ENCODE assay signal across 8 cellular contexts in genomic region chr3:187741403-187742350, GRCh38. TPM values are rescaled to one million over a fixed set of nuclear protein-coding genes. Genes with fewer than 3 reads are reported as not detected.
A peak's percentile ranks its signal among the peaks of the same experiment; 100 is the strongest.
DNase-seq lines count a peak whose midpoint lies in the region; FAIRE-seq and TF ChIP-seq lines count a peak whose summit lies in the region.

No MANE protein-coding gene starts in this region.

- peaks cover 0 to 12% of the 10 kb centered on the region in 2 experiments; a peak in 1 of 4 replicates for H3K79me2 ChIP-seq in H1 (ENCODE audit: control insufficient read depth in 1 of 2, insufficient read depth in 2 of 2, low read length in 2 of 2)

- H3K23ac ChIP-seq in H1 (ENCODE audit: insufficient read length), result no peak overlapping the region

- H3K4me1 Mint-ChIP-seq in mesothelial cell of epicardium, result peaks cover 60% of the 10 kb centered on the region

- TF ChIP-seq CTCF in H1 (IDR thresholded peaks at IDR 0.05; ENCODE audit: control extremely low read depth in 1 of 3, insufficient read depth in 1 of 3, low read depth in 1 of 3, low read length in 3 of 3), result peak; percentile 51 to 84 (median 66)
- TF ChIP-seq CTCF in mesothelial cell of epicardium (IDR thresholded peaks at IDR 0.05; ENCODE audit: unreplicated experiment), result peak; percentile 96

- peaks cover 0 to 13% (median 5%) of the 10 kb centered on the region in 4 experiments; a peak in 3 of 7 replicates for H3K27me3 ChIP-seq in H1 (replicated peaks in 1 of 4; ENCODE audit: control insufficient read depth in 3 of 4, extremely low read depth in 1 of 4, insufficient read depth in 3 of 4, low read length in 3 of 4)

- H4K91ac ChIP-seq in H1 (replicated peaks; ENCODE audit: insufficient read length, low read length), result no peak overlapping the region

- peaks cover 2% of the 10 kb centered on the region for H3K27me3 Mint-ChIP-seq in mesothelial cell of epicardium (ENCODE audit: low read depth)

- DNase-seq in ACHN (peak; percentile 75), H54 (ENCODE audit: insufficient read length, low spot score) (peak; percentile 53), NCI-H748 (lab: John Stamatoyannopoulos, UW; ENCODE audit: unreplicated experiment) (peak; percentile 52), H1 (ENCODE audit: low read depth in 1 of 2, low spot score in 2 of 2) (peak in 1 of 2 experiments; percentile 67), mesothelial cell of epicardium (ENCODE audit: low spot score in 2 of 2, unreplicated experiment in 2 of 2) (peak in 1 of 2 experiments; percentile 74), cortex of kidney (lab: John Stamatoyannopoulos, UW) (no peak)
- DNase-seq in activated CD8-positive, alpha-beta memory T cell treated with anti-CD3 and anti-CD28 coated beads for 24 hours, result peak; percentile 86
- peak; percentile 63 to 73 for DNase-seq in stimulated activated CD8-positive, alpha-beta memory T cell treated with anti-CD3 and anti-CD28 coated beads, Interleukin-2, amount 100 ng/mL, for 48 hours (ENCODE audit: low read depth in 2 of 2)

- no peak overlapping the region for H3K27ac ChIP-seq in H1 (ENCODE audit: low read depth, low read length)

- no peak overlapping the region for H3K56ac ChIP-seq in H1 (replicated peaks; ENCODE audit: insufficient read length, low read depth, low read length)

- no peaks in the 10 kb centered on the region for H3K79me1 ChIP-seq in H1 (ENCODE audit: low read depth, low read length)

- H3K4me3 Mint-ChIP-seq in mesothelial cell of epicardium, result peak overlapping the region; percentile 95

- H2BK15ac ChIP-seq in H1 (ENCODE audit: low read length), result 0 out of 2 replicates have a peak overlapping the region, but pooled peaks have one; percentile 81

- H4K8ac ChIP-seq in H1 (ENCODE audit: extremely low read depth, insufficient read depth, low read length), result no peak overlapping the region

- FAIRE-seq in H54 (lab: Jason Lieb, UNC) (peak; percentile 55), H1 (lab: Jason Lieb, UNC) (no peak)

- no peaks in the 10 kb centered on the region for H3K36me3 ChIP-seq in H1 (ENCODE audit: control insufficient read depth in 2 of 4, insufficient read depth in 4 of 4, low read length in 3 of 4)

- 3% methylated on average over 32 of the region's 35 CpGs; no CpG with 5 or more reads in 1 of the 2 experiments for WGBS in H1 (ENCODE audit: extremely low coverage in 1 of 2, insufficient coverage in 1 of 2, insufficient read length in 1 of 2, insufficient replicate concordance in 2 of 2, low coverage in 1 of 2, low lambda C conversion rate in 2 of 2, missing lambda C conversion rate in 1 of 2), 2 experiments

- peak overlapping the region; percentile 91 for H3K4ac ChIP-seq in H1 (replicated peaks; ENCODE audit: insufficient read length, low read depth, low read length)

- H2AFZ ChIP-seq in H1 (ENCODE audit: low read length), result peak overlapping the region; percentile 43; the same call in 1 of the 2 replicates

- no peaks in the 10 kb centered on the region for H3K9me3 ChIP-seq in H1 (ENCODE audit: insufficient read depth in 2 of 2, low read depth in 1 of 2, low read length in 1 of 2)

- H2AK5ac ChIP-seq in H1 (ENCODE audit: low read depth, low read length), result no peak overlapping the region

- H3K4me1 ChIP-seq in H1 (replicated peaks in 1 of 4; ENCODE audit: control insufficient read depth in 3 of 4, insufficient read depth in 4 of 4, low read length in 3 of 4), result peaks cover 0 to 16% (median 8%) of the 10 kb centered on the region in 4 experiments; a peak in 5 of 7 replicates

- CTCF ChIA-PET in H1 (lab: Charles Lee; ENCODE audit: partially characterized antibody), result interaction anchor here (0.5 to 6.4 kb wide), 75 partner anchors 8 to 1407 kb away, joined by 3 to 107 read pairs (median 5); partner anchors contain the start of gene LPP

- peak overlapping the region; percentile 94 for H3K27ac Mint-ChIP-seq in mesothelial cell of epicardium

- peak overlapping the region in 3 of 4 experiments; percentile 29 to 33 (median 32); a peak in 4 of 7 replicates for H3K9ac ChIP-seq in H1 (replicated peaks in 1 of 4; ENCODE audit: extremely low read depth in 1 of 4, low read depth in 3 of 4, low read length in 3 of 4)

- H4K20me1 ChIP-seq in H1 (replicated peaks in 1 of 2; ENCODE audit: control insufficient read depth in 1 of 2, insufficient read depth in 2 of 2, low read length in 2 of 2), result no peaks in the 10 kb centered on the region

- no peaks in the 10 kb centered on the region for H3K9me3 Mint-ChIP-seq in mesothelial cell of epicardium

- H2BK20ac ChIP-seq in H1 (ENCODE audit: low read length), result no peak overlapping the region

- H3K23me2 ChIP-seq in H1 (ENCODE audit: low read depth, low read length), result peaks cover 35% of the 10 kb centered on the region

- 0 out of 2 replicates have a peak overlapping the region, but pooled peaks have one; percentile 32 for H2BK5ac ChIP-seq in H1 (ENCODE audit: low read depth, low read length)

- peak overlapping the region; percentile 44 to 89 (median 83) for H3K4me3 ChIP-seq in H1 (ENCODE audit: extremely low read depth in 1 of 4, insufficient read depth in 2 of 4, low read depth in 3 of 4, low read length in 4 of 4)

- TF ChIP-seq RAD21 in H1 (IDR thresholded peaks at IDR 0.05 in 1 of 2, conservative IDR thresholded peaks at IDR 0.05 in 1 of 2; ENCODE audit: low read depth in 2 of 2, low read length in 2 of 2), result peak; percentile 87 to 91

- in situ Hi-C loops in ACHN (cut with HindIII; ENCODE audit: low pct_ligation_motif_present, low pct_unique_long_range_greater_than_20kb, low sequenced_read_pairs), result loop anchor here (5.0 kb wide), 1 partner anchor 1216 kb away; no protein-coding TSS in a partner anchor

- TF ChIP-seq POLR2A in H54 (IDR thresholded peaks at IDR 0.05; ENCODE audit: low read depth, low read length), result no peak
- TF ChIP-seq POLR2A in H1 (IDR thresholded peaks at IDR 0.05; ENCODE audit: control extremely low read depth in 1 of 2, low read depth in 2 of 2, low read length in 2 of 2), result peak in 1 of 2 experiments; percentile 60; a peak in 1 of 3 replicates

- no peak for TF ChIP-seq EP300 in H1 (IDR thresholded peaks at IDR 0.05; ENCODE audit: borderline replicate concordance in 1 of 2, low read depth in 2 of 2, low read length in 2 of 2)

- H3K4me2 ChIP-seq in H1 (ENCODE audit: insufficient read depth in 1 of 2, low read depth in 2 of 2, low read length in 2 of 2), result peak overlapping the region; percentile 90 to 94

- no peak overlapping the region for H2BK12ac ChIP-seq in H1 (ENCODE audit: low read depth, low read length)

- POLR2A ChIA-PET in H1 (lab: Charles Lee; ENCODE audit: partially characterized antibody), result interaction anchor here (1.0 to 3.3 kb wide), 4 partner anchors 9 to 1214 kb away, joined by 3 to 15 read pairs (median 8); partner anchors contain the start of gene LPP

- no peak overlapping the region for H2BK120ac ChIP-seq in H1 (replicated peaks; ENCODE audit: low read depth, low read length)

- no peak overlapping the region for H4K5ac ChIP-seq in H1 (ENCODE audit: insufficient read length, low read depth, low read length)

- H3K18ac ChIP-seq in H1 (ENCODE audit: extremely low read depth, low read length), result 0 out of 2 replicates have a peak overlapping the region, but pooled peaks have one; percentile 53

- H3K14ac ChIP-seq in H1 (ENCODE audit: insufficient read length), result no peak overlapping the region

- H3K36me3 Mint-ChIP-seq in mesothelial cell of epicardium, result no peaks in the 10 kb centered on the region

TF ChIP-seq in H1, 55 proteins besides CTCF, POLR2A, EP300 and RAD21 (continues in another document):
- TF ChIP-seq BRCA1 (IDR thresholded peaks at IDR 0.05; ENCODE audit: low read depth, low read length) (no peak), POU5F1 (IDR thresholded peaks at IDR 0.05; ENCODE audit: low read depth, low read length) (0 out of 2 replicates have a peak, but pooled peaks have one; percentile 27), FOSL1 (IDR thresholded peaks at IDR 0.05; ENCODE audit: insufficient read depth, low read depth, low read length) (no peak), KDM1A (IDR thresholded peaks at IDR 0.05; ENCODE audit: borderline replicate concordance, low read length) (no peak), PHF8 (conservative IDR thresholded peaks at IDR 0.05; ENCODE audit: low read depth, low read length) (no peak), YY1 (IDR thresholded peaks at IDR 0.05; ENCODE audit: low read depth, low read length) (0 out of 2 replicates have a peak, but pooled peaks have one; percentile 20), NRF1 (IDR thresholded peaks at IDR 0.05; ENCODE audit: low read depth, low read length) (no peak), GABPA (IDR thresholded peaks at IDR 0.05; ENCODE audit: borderline replicate concordance, insufficient read depth, low read length) (no peak), ATF3 (IDR thresholded peaks at IDR 0.05; ENCODE audit: insufficient read depth, low read depth, low read length) (no peak), RXRA (IDR thresholded peaks at IDR 0.05; ENCODE audit: insufficient read depth, low read depth, low read length) (no peak), SP4 (IDR thresholded peaks at IDR 0.05; ENCODE audit: low read length) (no peak)

RNA-seq across cellular contexts. Expression of gene BCL6, which starts 3.6 kb away (rescaled TPM):
- total RNA-seq in H1 (2021; fragmentation: NEBNext Ultra II Directional; extraction: Animal tissue kit (Norgen Biotek cat#: 25700)), result 8.7 and 10.4 TPM in 2 replicates
- 5.7 and 9.4 TPM in 2 replicates for polyA plus RNA-seq in H1 (2011; rRNA removed)
- 8.0 TPM for polyA plus RNA-seq in H1 (2011; cell fraction: cytosol; rRNA removed)
- polyA plus RNA-seq in H1 (2011; cell fraction: nucleus; rRNA removed), result 29.9 TPM
- 11.7 to 15.2 TPM (median 14.1 TPM) in 4 replicates for polyA plus RNA-seq in H1 (2012, experiment 1 of 2)
- 2.8 TPM for polyA plus RNA-seq in H1 (2012, experiment 2 of 2)
- 4.0 TPM for polyA plus RNA-seq in H1 (2013, experiment 1 of 2)
- 3.6 TPM for polyA plus RNA-seq in H1 (2013, experiment 2 of 2)
- polyA minus RNA-seq in H1 (2011; rRNA and poly(A)+ RNA removed), result 5.8 and 12.6 TPM in 2 replicates
- polyA minus RNA-seq in H1 (2011; cell fraction: cytosol; rRNA and poly(A)+ RNA removed), result 7.0 TPM
- polyA minus RNA-seq in H1 (2011; cell fraction: nucleus; rRNA and poly(A)+ RNA removed), result 10.8 TPM
- 29.2 to 32.7 TPM (median 30.6 TPM) in 3 replicates for total RNA-seq in mesothelial cell of epicardium

RNA-seq across cellular contexts. Expression of gene RTP2, which starts 39.3 kb away (rescaled TPM):
- total RNA-seq in H1 (2021; fragmentation: NEBNext Ultra II Directional; extraction: Animal tissue kit (Norgen Biotek cat#: 25700)), result not detected in 2 replicates
- not detected in 2 replicates for polyA plus RNA-seq in H1 (2011; rRNA removed)
- not detected for polyA plus RNA-seq in H1 (2011; cell fraction: cytosol; rRNA removed)
- polyA plus RNA-seq in H1 (2011; cell fraction: nucleus; rRNA removed), result not detected
- not detected in 4 replicates for polyA plus RNA-seq in H1 (2012, experiment 1 of 2)
- not detected for polyA plus RNA-seq in H1 (2012, experiment 2 of 2)
- polyA plus RNA-seq in H1 (2013, experiment 1 of 2), result not detected
- polyA plus RNA-seq in H1 (2013, experiment 2 of 2), result not detected
- polyA minus RNA-seq in H1 (2011; rRNA and poly(A)+ RNA removed), result not detected in 2 replicates
- polyA minus RNA-seq in H1 (2011; cell fraction: cytosol; rRNA and poly(A)+ RNA removed), result not detected
- not detected for polyA minus RNA-seq in H1 (2011; cell fraction: nucleus; rRNA and poly(A)+ RNA removed)
- total RNA-seq in mesothelial cell of epicardium, result not detected in 3 replicates
